ENCODE assay signal across 7 cellular contexts in the genomic region with DNA sequence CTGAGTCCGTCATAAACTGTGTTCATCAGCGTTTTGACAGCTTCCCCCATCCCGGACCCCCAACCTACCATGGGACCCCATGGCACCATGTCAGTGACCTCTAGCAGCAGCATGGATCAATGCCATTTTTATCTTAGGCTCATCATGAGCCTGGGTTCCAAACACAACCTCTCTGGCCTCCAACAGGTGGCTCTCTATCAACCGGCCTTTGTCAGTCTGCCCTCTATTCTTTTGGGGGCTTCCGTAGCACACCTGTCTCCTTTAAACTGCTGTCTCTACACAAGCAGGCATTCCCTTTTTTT. TPM values are rescaled to one million over a fixed set of nuclear protein-coding genes. Genes with fewer than 3 reads are reported as not detected.
A peak's percentile ranks its signal among the peaks of the same experiment; 100 is the strongest.
DNase-seq lines count a peak whose midpoint lies in the region; ATAC-seq and TF ChIP-seq lines count a peak whose summit lies in the region.

No MANE protein-coding gene starts in this region.

- peak overlapping the region; percentile 90; the same call in 1 of the 2 replicates for H2AFZ ChIP-seq in KMS-11 (ENCODE audit: low read depth)

- intact Hi-C loops in Caco-2 (cut with micrococcal nuclease; ENCODE audit: unreplicated experiment): loop anchor here (2.0 to 5.0 kb wide), 2 partner anchors 35 to 100 kb away; no protein-coding TSS in a partner anchor

- no peaks in the 10 kb centered on the region for H3K36me3 ChIP-seq in Caco-2 (ENCODE audit: control insufficient read depth, insufficient read depth, low read length)
- no peaks in the 10 kb centered on the region for H3K36me3 ChIP-seq in KMS-11 (ENCODE audit: insufficient read depth)
- no peaks in the 10 kb centered on the region for H3K36me3 ChIP-seq in duodenal mucosa (ENCODE audit: control insufficient read depth in 1 of 2, insufficient read depth in 2 of 2, low read length in 2 of 2)

- H3K9ac ChIP-seq in KMS-11 (no peak overlapping the region), duodenal mucosa (ENCODE audit: low read depth in 1 of 2, low read length in 2 of 2) (peak overlapping the region; percentile 18 to 54)

- H3K9me3 ChIP-seq in Caco-2: no peaks in the 10 kb centered on the region
- H3K9me3 ChIP-seq in duodenal mucosa (ENCODE audit: control insufficient read depth in 1 of 2, low read length in 2 of 2): no peaks in the 10 kb centered on the region

- H3K27me3 ChIP-seq in Caco-2 (replicated peaks; ENCODE audit: control insufficient read depth, insufficient read depth, low read length) (no peaks in the 10 kb centered on the region), KMS-11 (ENCODE audit: insufficient read depth, low read depth) (no peaks in the 10 kb centered on the region; the same call in 1 of the 2 replicates), duodenal mucosa (ENCODE audit: control insufficient read depth in 1 of 2, insufficient read depth in 2 of 2, low read length in 2 of 2) (peaks cover 0 to 10% of the 10 kb centered on the region in 2 donors)

- H3K27ac Mint-ChIP-seq in Caco-2 (ENCODE audit: unreplicated experiment) (no peak overlapping the region), nephron progenitor cell (no peak overlapping the region)

- H3K27me3 Mint-ChIP-seq in Caco-2 (ENCODE audit: insufficient read depth, unreplicated experiment) (no peaks in the 10 kb centered on the region), nephron progenitor cell (ENCODE audit: low read depth, poor library complexity) (peaks cover 30% of the 10 kb centered on the region)

- H3K79me2 ChIP-seq in KMS-11 (ENCODE audit: insufficient read depth, low read depth): no peaks in the 10 kb centered on the region

- no TSS peak for BruUV-seq in Caco-2 (replicated peaks; lab: Mats Ljungman, UMichigan)

- no peaks in the 10 kb centered on the region for H3K9me3 Mint-ChIP-seq in Caco-2 (ENCODE audit: unreplicated experiment)
- peaks cover 6% of the 10 kb centered on the region for H3K9me3 Mint-ChIP-seq in nephron progenitor cell

- H3K4me3 ChIP-seq in Caco-2 (ENCODE audit: low read depth, low read length) (peak overlapping the region; percentile 56), KMS-11 (IDR thresholded peaks at IDR 0.05; ENCODE audit: insufficient read depth, low read depth, low read length) (no peak overlapping the region), duodenal mucosa (ENCODE audit: low read depth in 1 of 2, low read length in 2 of 2) (peak overlapping the region; percentile 66 to 78)

- H3K4me1 ChIP-seq in Caco-2 (no peaks in the 10 kb centered on the region), KMS-11 (ENCODE audit: low read depth, poor library complexity, severe bottlenecking) (peaks cover 5% of the 10 kb centered on the region), duodenal mucosa (ENCODE audit: control insufficient read depth in 1 of 2, insufficient read depth in 2 of 2, low read length in 2 of 2) (peaks cover 16 to 17% of the 10 kb centered on the region in 2 donors)

- H3K4me1 Mint-ChIP-seq in Caco-2 (ENCODE audit: low read depth, unreplicated experiment) (peaks cover 12% of the 10 kb centered on the region), nephron progenitor cell (peaks cover 32% of the 10 kb centered on the region)

- no peak for ATAC-seq in HG02884 (IDR thresholded peaks at IDR 0.05; ENCODE audit: unreplicated experiment)

- peak overlapping the region; percentile 72 for H3K4me3 Mint-ChIP-seq in Caco-2 (ENCODE audit: unreplicated experiment)
- H3K4me3 Mint-ChIP-seq in nephron progenitor cell: peak overlapping the region; percentile 91

- CTCF ChIA-PET in Caco-2 (lab: Charles Lee): interaction anchor here (0.6 kb wide), 1 partner anchor 115 kb away, joined by 3 read pairs; no protein-coding TSS in a partner anchor

- POLR2A ChIA-PET in Caco-2 (lab: Charles Lee): no interaction called here

- peak overlapping the region; percentile 31; the same call in 1 of the 2 replicates for H3K4me2 ChIP-seq in KMS-11

- peaks cover 12% of the 10 kb centered on the region for H3K36me3 Mint-ChIP-seq in Caco-2 (ENCODE audit: insufficient read depth, unreplicated experiment)
- H3K36me3 Mint-ChIP-seq in nephron progenitor cell (ENCODE audit: low read depth): peaks cover 4% of the 10 kb centered on the region

- no peaks in the 10 kb centered on the region for H4K20me1 ChIP-seq in KMS-11 (ENCODE audit: insufficient read depth)

- TF ChIP-seq CTCF in Caco-2 (IDR thresholded peaks at IDR 0.05; ENCODE audit: insufficient read depth in 1 of 2, low read depth in 1 of 2, low read length in 1 of 2, severe bottlenecking in 1 of 2, unreplicated experiment in 1 of 2) (no peak), KMS-11 (conservative IDR thresholded peaks at IDR 0.05; ENCODE audit: low read depth, low read length) (no peak), nephron progenitor cell (IDR thresholded peaks at IDR 0.05) (no peak)

- DNase-seq in Caco-2 (no peak), nephron progenitor cell (peak; percentile 5), ureter (ENCODE audit: low spot score) (no peak), NCI-H1105 (lab: John Stamatoyannopoulos, UW) (no peak)

- no peak overlapping the region for H3K27ac ChIP-seq in KMS-11
- H3K27ac ChIP-seq in duodenal mucosa (ENCODE audit: low read depth, low read length): no peak overlapping the region

RNA-seq across cellular contexts. Expression of a gene that starts 0.7 kb away (rescaled TPM):
- total RNA-seq in Caco-2 (2022): 5.0 and 5.7 TPM in 2 replicates
- 4.8 TPM for total RNA-seq in ureter
